ENCODE assay signal across 7 cellular contexts in the genomic region with DNA sequence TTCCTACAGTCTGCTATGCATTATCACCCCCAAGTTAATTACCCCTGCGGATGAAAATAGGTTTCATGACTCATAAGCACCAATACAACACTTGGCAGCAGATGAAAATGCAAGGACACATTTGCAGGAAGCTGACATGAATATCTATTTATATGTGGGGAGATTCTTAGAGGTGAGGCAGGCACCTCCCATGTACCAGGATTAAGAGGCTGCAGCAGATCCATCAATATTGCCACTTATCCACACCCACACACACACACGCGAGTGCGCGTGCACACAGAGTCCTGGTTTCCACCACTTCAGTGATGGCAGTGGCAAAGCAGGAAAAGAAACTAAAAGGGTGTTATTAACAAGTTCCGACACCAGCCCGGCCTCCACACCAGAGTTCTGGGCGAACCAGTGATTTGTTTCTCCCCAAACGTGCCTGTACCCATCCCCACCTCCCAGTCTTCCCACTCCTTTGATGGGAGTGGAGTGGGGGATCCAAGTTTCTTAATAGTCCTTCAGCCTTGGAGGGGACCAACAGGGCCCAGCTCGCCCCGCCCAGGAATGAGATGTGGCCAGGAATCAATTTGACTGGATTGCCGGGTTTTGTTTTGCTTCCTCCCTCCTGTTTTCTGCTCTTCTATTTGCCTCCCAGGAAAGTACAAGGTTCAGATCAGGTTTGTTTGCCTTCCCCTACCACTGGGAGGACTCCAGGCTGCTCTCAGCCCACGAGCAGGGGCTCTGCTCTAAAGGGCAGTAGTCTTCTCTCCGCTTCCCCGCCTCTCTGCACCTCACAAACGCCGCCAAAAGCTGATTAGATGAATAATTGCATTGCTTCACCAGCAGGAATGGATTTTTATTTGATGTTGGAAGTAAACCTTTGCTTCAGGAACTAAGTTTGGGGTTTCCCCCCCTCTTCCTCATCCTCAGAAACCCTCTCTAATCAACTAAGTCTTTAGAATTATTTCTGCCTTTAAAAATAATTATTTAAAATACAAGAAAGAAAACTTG. TPM values are rescaled to one million over a fixed set of nuclear protein-coding genes. Genes with fewer than 3 reads are reported as not detected.
DNase-seq lines count a peak whose midpoint lies in the region; ATAC-seq, FAIRE-seq and TF ChIP-seq lines count a peak whose summit lies in the region.

No MANE protein-coding gene starts in this region.

- H3K4me1 Mint-ChIP-seq in stimulated activated naive CD8-positive, alpha-beta T cell treated with anti-CD3 and anti-CD28 coated beads, Interleukin-15, amount 100 ng/mL, for 72 hours: peaks cover 47% of the 10 kb centered on the region

- H3K27me3 ChIP-seq in left lung: no peaks in the 10 kb centered on the region

- no peaks in the 10 kb centered on the region for H3K9me3 Mint-ChIP-seq in stimulated activated naive CD8-positive, alpha-beta T cell treated with anti-CD3 and anti-CD28 coated beads, Interleukin-15, amount 100 ng/mL, for 72 hours

- peak overlapping the region; percentile 76 to 81 for H3K4me3 Mint-ChIP-seq in stimulated activated naive CD8-positive, alpha-beta T cell treated with anti-CD3 and anti-CD28 coated beads, Interleukin-15, amount 100 ng/mL, for 72 hours

- TF ChIP-seq CTCF in cardiac fibroblast (IDR thresholded peaks at IDR 0.05; ENCODE audit: low read depth, low read length) (no peak), left lung (IDR thresholded peaks at IDR 0.05) (peak in 1 of 2 donors; percentile 8)

- H3K27ac ChIP-seq in left lung: peak overlapping the region; percentile 61 to 65

- H3K4me1 ChIP-seq in left lung: peaks cover 19 to 47% of the 10 kb centered on the region in 2 donors

- peak; percentile 19 for TF ChIP-seq POLR2A in GM19099 (IDR thresholded peaks at IDR 0.05; ENCODE audit: extremely low read depth, insufficient read length, low read depth)

- no peak for FAIRE-seq in GM19239 (lab: Jason Lieb, UNC)

- peak overlapping the region; percentile 69 to 83 for H3K27ac Mint-ChIP-seq in stimulated activated naive CD8-positive, alpha-beta T cell treated with anti-CD3 and anti-CD28 coated beads, Interleukin-15, amount 100 ng/mL, for 72 hours

- DNase-seq in NCI-H748 treated with DMSO at 0.1 percent for 48 hours (lab: John Stamatoyannopoulos, UW): peak; percentile 79
- peak; percentile 16 to 67 for DNase-seq in cardiac fibroblast (ENCODE audit: low read depth in 2 of 2)
- no peak for DNase-seq in left lung
- peak in 1 of 2 donors; percentile 57 for DNase-seq in stimulated activated naive CD8-positive, alpha-beta T cell treated with anti-CD3 and anti-CD28 coated beads, Interleukin-15, amount 100 ng/mL, for 72 hours
- DNase-seq in GM19239 (ENCODE audit: insufficient read length, low spot score): no peak

- ATAC-seq in left lung (peak; percentile 27), HG03439 (IDR thresholded peaks at IDR 0.05; ENCODE audit: unreplicated experiment) (no peak)
- peak; percentile 36 for ATAC-seq in stimulated activated naive CD8-positive, alpha-beta T cell treated with anti-CD3 and anti-CD28 coated beads, Interleukin-15, amount 100 ng/mL, for 72 hours

- no peaks in the 10 kb centered on the region for H3K9me3 ChIP-seq in left lung

- H3K36me3 ChIP-seq in left lung: peaks cover 0 to 34% of the 10 kb centered on the region in 2 donors

- no peaks in the 10 kb centered on the region for H3K27me3 Mint-ChIP-seq in stimulated activated naive CD8-positive, alpha-beta T cell treated with anti-CD3 and anti-CD28 coated beads, Interleukin-15, amount 100 ng/mL, for 72 hours

- H3K4me3 ChIP-seq in cardiac fibroblast (replicated peaks in 1 of 2; ENCODE audit: low read depth in 2 of 2, low read length in 2 of 2) (no peak overlapping the region), left lung (peak overlapping the region in 1 of 2 donors; percentile 94)

- intact Hi-C loops in left lung (cut with DNase I): loop anchor here in 1 of 2 donors (10.0 kb wide), 1 partner anchor 58 kb away; no protein-coding TSS in a partner anchor

RNA-seq across cellular contexts. Expression of gene IRF2BPL, which starts 5.2 kb away (rescaled TPM):
- 10 to 100 TPM; 45.9 to 46.3 TPM for total RNA-seq in left lung

Comparison
In these comparisons a context has a peak if more than half of its experiments do, and no peak if none do; other contexts are left out.
1. DNase-seq: peak in NCI-H748 treated with DMSO at 0.1 percent for 48 hours (single experiment) and cardiac fibroblast (2 of 2); none in left lung (0 of 2) and GM19239 (single experiment).